In the genomic region with DNA sequence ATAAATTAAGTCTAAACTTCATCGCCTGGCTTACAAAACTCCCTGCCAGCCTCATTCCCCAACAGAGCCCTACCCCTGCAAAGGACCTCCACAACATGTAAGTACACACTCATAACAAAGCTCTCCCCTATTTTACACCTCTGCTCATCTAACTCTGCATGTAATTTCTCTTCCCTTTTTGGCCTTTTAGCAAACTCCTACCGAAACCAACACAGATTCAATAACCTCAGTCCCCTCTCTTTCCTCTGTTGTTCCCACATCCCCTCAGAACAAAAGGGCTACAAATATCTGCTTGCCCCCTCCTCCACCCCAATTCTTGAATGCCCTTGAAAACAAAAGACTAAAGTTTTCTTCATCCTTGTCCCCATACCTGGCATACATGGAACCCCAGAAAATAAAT, we compare ENCODE assay signal across 1 cellular context.
TF ChIP-seq lines count a peak whose summit lies in the region.

No MANE protein-coding gene starts in this region.

TF ChIP-seq in GM12878, 131 proteins besides CTCF, POLR2A, EP300 and RAD21 (continued from another document):
- no peak for TF ChIP-seq CUX1 (IDR thresholded peaks at IDR 0.05; ENCODE audit: insufficient replicate concordance, low read depth, low read length)
- TF ChIP-seq BACH1 (IDR thresholded peaks at IDR 0.05; ENCODE audit: borderline replicate concordance), result peak; percentile 31; the same call in 1 of the 2 replicates
- no peak for TF ChIP-seq CBFB (IDR thresholded peaks at IDR 0.05; ENCODE audit: low read depth)
- no peak for TF ChIP-seq NR2C2 (IDR thresholded peaks at IDR 0.05; ENCODE audit: borderline replicate concordance, control insufficient read depth, insufficient read length, low read depth)
- TF ChIP-seq STAT3 (IDR thresholded peaks at IDR 0.05; ENCODE audit: low read depth, low read length), result 0 out of 2 replicates have a peak, but pooled peaks have one; percentile 29
- TF ChIP-seq MLLT1 (IDR thresholded peaks at IDR 0.05), result peak; percentile 52; the same call in 1 of the 2 replicates
- peak; percentile 63 to 71; a peak in 3 of 4 replicates for TF ChIP-seq IKZF2 (IDR thresholded peaks at IDR 0.05)
- no peak for TF ChIP-seq ZNF207 (IDR thresholded peaks at IDR 0.05; ENCODE audit: borderline replicate concordance)
- 0 out of 2 replicates have a peak, but pooled peaks have one; percentile 17 for TF ChIP-seq BCL11A (IDR thresholded peaks at IDR 0.05; ENCODE audit: low read depth, low read length)
- TF ChIP-seq NBN (IDR thresholded peaks at IDR 0.05), result peak; percentile 26; the same call in 1 of the 2 replicates
- peak; percentile 58; the same call in 1 of the 2 replicates for TF ChIP-seq RUNX3 (IDR thresholded peaks at IDR 0.05; ENCODE audit: low read length)
- no peak for TF ChIP-seq GATAD2B (conservative IDR thresholded peaks at IDR 0.05; ENCODE audit: low read depth)
TF ChIP-seq in GM12878: peak in this region for 10.
